ENCODE assay signal across 20 cellular contexts in genomic region chr9:70534471-70534870, GRCh38.
"Had no signal": no experiment of that assay in that cellular context is flagged by ENCODE, and none has a peak within 500 bp of the region (broad histone marks: within the 10 kb centered on the region; RNA-seq: fewer than 3 reads in every experiment).

No MANE protein-coding gene starts in this region.

- H3K27ac ChIP-seq: neutrophil, tibial nerve, uterus had no signal

- H3K27ac Mint-ChIP-seq: activated CD4-positive, alpha-beta memory T cell treated with anti-CD3 and anti-CD28 coated beads for 36 hours; activated CD4-positive, alpha-beta T cell treated with anti-CD3 and anti-CD28 coated beads for 36 hours; activated naive CD8-positive, alpha-beta T cell; activated T-cell treated with anti-CD3 and anti-CD28 coated beads, Interleukin-2, amount 50 U/mL, for 72 hours; dendritic cell treated with granulocyte-macrophage colony-stimulating factor and Interleukin-4, amounts not matched to agents 40 ng/mL and 50 ng/mL, for 4 days; natural killer cell; T-helper 17 cell had no signal

- H3K4me3 Mint-ChIP-seq: activated CD4-positive, alpha-beta memory T cell treated with anti-CD3 and anti-CD28 coated beads for 36 hours; activated CD4-positive, alpha-beta T cell treated with anti-CD3 and anti-CD28 coated beads for 36 hours; activated naive CD8-positive, alpha-beta T cell; activated T-cell treated with anti-CD3 and anti-CD28 coated beads, Interleukin-2, amount 50 U/mL, for 72 hours; brain; dendritic cell treated with granulocyte-macrophage colony-stimulating factor and Interleukin-4, amounts not matched to agents 40 ng/mL and 50 ng/mL, for 4 days; natural killer cell; T-helper 17 cell had no signal

- DNase-seq: activated CD4-positive, alpha-beta memory T cell treated with anti-CD3 and anti-CD28 coated beads for 36 hours; activated CD4-positive, alpha-beta T cell treated with anti-CD3 and anti-CD28 coated beads for 36 hours; activated gamma-delta T cell treated with Interleukin-2 at 50 U/mL for 16 hours; activated T-cell treated with anti-CD3 and anti-CD28 coated beads, Interleukin-2, amount 50 U/mL, for 72 hours; amygdala; hippocampal formation; mesenchymal stem cell; natural killer cell; small intestine; stimulated activated CD4-positive, alpha-beta T cell treated with anti-CD3 and anti-CD28 coated beads, Interleukin-4, amount 100 ng/mL, for 4 hours; stimulated activated CD8-positive, alpha-beta memory T cell treated with anti-CD3 and anti-CD28 coated beads, Interleukin-4, amount 100 ng/mL, for 48 hours; stimulated activated naive CD4-positive, alpha-beta T cell treated with Interleukin-2 at 50 U/mL for 16 hours; substantia nigra; T-helper 17 cell; uterus had no signal

- H3K36me3 ChIP-seq: neutrophil, uterus had no signal

- ATAC-seq: activated CD4-positive, alpha-beta T cell treated with anti-CD3 and anti-CD28 coated beads for 36 hours; activated T-cell treated with anti-CD3 and anti-CD28 coated beads, Interleukin-2, amount 50 U/mL, for 72 hours; natural killer cell; T-helper 17 cell had no signal

- H3K27me3 ChIP-seq: neutrophil, tibial nerve, uterus had no signal

- H3K27me3 Mint-ChIP-seq: activated CD4-positive, alpha-beta memory T cell treated with anti-CD3 and anti-CD28 coated beads for 36 hours; activated CD4-positive, alpha-beta T cell treated with anti-CD3 and anti-CD28 coated beads for 36 hours; activated naive CD8-positive, alpha-beta T cell had no signal

- H3K9me3 ChIP-seq: neutrophil, tibial nerve, uterus had no signal

- H3K4me1 ChIP-seq: tibial nerve, uterus had no signal

- H3K36me3 Mint-ChIP-seq: activated CD4-positive, alpha-beta memory T cell treated with anti-CD3 and anti-CD28 coated beads for 36 hours; activated naive CD8-positive, alpha-beta T cell; natural killer cell had no signal

- H3K9me3 Mint-ChIP-seq: activated CD4-positive, alpha-beta memory T cell treated with anti-CD3 and anti-CD28 coated beads for 36 hours; brain; dendritic cell treated with granulocyte-macrophage colony-stimulating factor and Interleukin-4, amounts not matched to agents 40 ng/mL and 50 ng/mL, for 4 days; natural killer cell had no signal

- H3K4me3 ChIP-seq: tibial nerve, uterus had no signal
